Comparison of ENCODE assay signal across 10 cellular contexts in genomic region chr13:50244913-50245574, GRCh38.
DNase-seq lines count a peak whose midpoint lies in the region; ATAC-seq and TF ChIP-seq lines count a peak whose summit lies in the region.
"Had no signal": no experiment of that assay in that cellular context is flagged by ENCODE, and none has a peak within 500 bp of the region (broad histone marks: within the 10 kb centered on the region; RNA-seq: fewer than 3 reads in every experiment).

No MANE protein-coding gene starts in this region.

- peaks cover 0 to 8% (median 0%) of the 10 kb centered on the region in 11 experiments; a peak in 1 of 22 replicates for H3K36me3 ChIP-seq in BLaER1 treated with 17β-estradiol and CSF1 and Interleukin-3, amounts not matched to agents 10 nM and 100 nM
- H3K36me3 ChIP-seq: neutrophil had no signal

- peaks cover 11 to 23% (median 16%) of the 10 kb centered on the region in 11 experiments; a peak in 20 of 22 replicates for H3K9me3 ChIP-seq in BLaER1 treated with 17β-estradiol and CSF1 and Interleukin-3, amounts not matched to agents 10 nM and 100 nM (replicated peaks in 1 of 11)
- no peaks in the 10 kb centered on the region for H3K9me3 ChIP-seq in T-helper 17 cell (ENCODE audit: control insufficient read depth, low read length, poor library complexity, severe bottlenecking)
- H3K9me3 ChIP-seq: neutrophil had no signal

- TF ChIP-seq CTCF in epithelial cell of esophagus (IDR thresholded peaks at IDR 0.05; ENCODE audit: insufficient read depth, low read depth, low read length, missing control alignments): no peak

- H3K4me1 Mint-ChIP-seq in T-helper 17 cell: peaks cover 35% of the 10 kb centered on the region

- H3K36me3 Mint-ChIP-seq in T-helper 17 cell (ENCODE audit: low read depth): peaks cover 3% of the 10 kb centered on the region

- peak overlapping the region; percentile 43 to 77 (median 67) for H3K4me2 ChIP-seq in BLaER1 treated with 17β-estradiol and CSF1 and Interleukin-3, amounts not matched to agents 10 nM and 100 nM

- H4K20me1 ChIP-seq in BLaER1 treated with 17β-estradiol and CSF1 and Interleukin-3, amounts not matched to agents 10 nM and 100 nM: no peaks in the 10 kb centered on the region

- H3K9ac ChIP-seq in BLaER1 treated with 17β-estradiol and CSF1 and Interleukin-3, amounts not matched to agents 10 nM and 100 nM: 0 out of 22 replicates have a peak overlapping the region, but pooled peaks of 1 of the 11 experiments have one; percentile 17

- no peak overlapping the region for H3K27ac Mint-ChIP-seq in T-helper 17 cell
- H3K27ac Mint-ChIP-seq: IgD-negative memory B cell had no signal

- peak; percentile 96 for ATAC-seq in GM19351 (IDR thresholded peaks at IDR 0.05; ENCODE audit: unreplicated experiment)
- peak; percentile 95 for ATAC-seq in HG03378 (IDR thresholded peaks at IDR 0.05; ENCODE audit: unreplicated experiment)
- peak; percentile 65 for ATAC-seq in T-helper 17 cell

- no peak overlapping the region for H3K4me3 ChIP-seq in BLaER1 treated with 17β-estradiol and CSF1 and Interleukin-3, amounts not matched to agents 10 nM and 100 nM
- no peak overlapping the region for H3K4me3 ChIP-seq in epithelial cell of esophagus (ENCODE audit: low read length)

- no peaks in the 10 kb centered on the region for H3K27me3 Mint-ChIP-seq in T-helper 17 cell

- DNase-seq in T-helper 17 cell: no peak
- peak; percentile 92 for DNase-seq in epithelial cell of esophagus (ENCODE audit: low read depth)
- DNase-seq in stimulated activated CD4-positive, alpha-beta T cell treated with anti-CD3 and anti-CD28 coated beads, Interleukin-15, amount 100 ng/mL, for 48 hours (ENCODE audit: low read depth in 2 of 2): peak; percentile 44 to 48
- DNase-seq in NCI-H748 (lab: John Stamatoyannopoulos, UW; ENCODE audit: unreplicated experiment): no peak
- DNase-seq in NCI-H2227 (lab: John Stamatoyannopoulos, UW; ENCODE audit: unreplicated experiment): no peak

- peak overlapping the region in 9 of 11 experiments; percentile 23 to 59 (median 43); a peak in 17 of 22 replicates for H3K27ac ChIP-seq in BLaER1 treated with 17β-estradiol and CSF1 and Interleukin-3, amounts not matched to agents 10 nM and 100 nM
- H3K27ac ChIP-seq: neutrophil had no signal

- H3K4me1 ChIP-seq in BLaER1 treated with 17β-estradiol and CSF1 and Interleukin-3, amounts not matched to agents 10 nM and 100 nM: peaks cover 41 to 77% (median 61%) of the 10 kb centered on the region in 10 experiments

- peak overlapping the region; percentile 37 for H3K4me3 Mint-ChIP-seq in T-helper 17 cell
- H3K4me3 Mint-ChIP-seq: IgD-negative memory B cell had no signal

- no peaks in the 10 kb centered on the region for H3K27me3 ChIP-seq in BLaER1 treated with 17β-estradiol and CSF1 and Interleukin-3, amounts not matched to agents 10 nM and 100 nM
- H3K27me3 ChIP-seq: neutrophil had no signal

Comparison
In these comparisons a context has a peak if more than half of its experiments do, and no peak if none do; other contexts are left out.
1. DNase-seq: peak in epithelial cell of esophagus (single experiment) and stimulated activated CD4-positive, alpha-beta T cell treated with anti-CD3 and anti-CD28 coated beads, Interleukin-15, amount 100 ng/mL, for 48 hours (2 of 2); none in T-helper 17 cell (0 of 3), NCI-H748 (single experiment) and NCI-H2227 (single experiment).
2. Peak in every context shown above with its lines, with median percentiles within 50 percentile points of each other: ATAC-seq.